In the genomic region with DNA sequence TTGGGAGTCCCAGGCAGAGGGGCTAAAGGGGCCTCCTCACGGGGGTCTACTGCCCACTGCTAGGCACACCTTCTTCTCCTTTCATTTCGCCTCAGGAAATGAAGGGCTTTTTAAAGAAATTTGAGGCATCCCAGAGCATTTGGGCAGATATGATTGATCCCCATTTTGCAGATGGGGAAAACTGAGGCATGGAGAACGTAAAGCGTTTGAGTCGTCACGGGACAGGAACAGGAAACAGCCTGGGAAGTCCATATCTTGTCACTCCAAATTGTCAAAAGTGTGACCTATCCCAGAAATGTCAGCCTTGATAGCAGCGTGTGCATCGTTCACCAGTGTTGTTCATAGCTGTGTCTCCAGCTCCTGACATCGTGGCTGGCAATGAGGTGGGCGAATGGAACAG, we compare ENCODE assay signal across 15 cellular contexts.
DNase-seq lines count a peak whose midpoint lies in the region; ATAC-seq, FAIRE-seq and TF ChIP-seq lines count a peak whose summit lies in the region.
"Had no signal": no experiment of that assay in that cellular context is flagged by ENCODE, and none has a peak within 500 bp of the region (broad histone marks: within the 10 kb centered on the region; RNA-seq: fewer than 3 reads in every experiment).

No MANE protein-coding gene starts in this region.

- no peaks in the 10 kb centered on the region for H3K9me1 ChIP-seq in K562 (ENCODE audit: control insufficient read depth, insufficient read depth, low read length)

- H3K27me3 ChIP-seq in BLaER1 (no peaks in the 10 kb centered on the region), K562 (ENCODE audit: control insufficient read depth in 2 of 2, insufficient read depth in 2 of 2, low read length in 2 of 2) (peaks cover 12 to 76% of the 10 kb centered on the region in 2 experiments; a peak in 3 of 5 replicates), right cardiac atrium (ENCODE audit: control insufficient read depth, insufficient read depth) (no peaks in the 10 kb centered on the region), skeletal muscle satellite cell (ENCODE audit: control insufficient read depth, insufficient read depth, low read length) (no peaks in the 10 kb centered on the region)

- in situ Hi-C loops in K562 (cut with MboI), result no loop called here

- TF ChIP-seq POLR2A in K562 (conservative IDR thresholded peaks at IDR 0.05), result no peak

- POLR2A ChIA-PET in K562 (lab: Yijun Ruan, JAX), result interaction anchor here (0.8 kb wide), 1 partner anchor 12 kb away, joined by 3 read pairs; no protein-coding TSS in a partner anchor

- TF ChIP-seq EP300 in K562 (IDR thresholded peaks at IDR 0.05; ENCODE audit: low read length), result no peak

- no peak for DNase-seq in K562 (ENCODE audit: extremely low read depth in 1 of 4, low spot score in 3 of 4)
- DNase-seq in right cardiac atrium, result no peak
- DNase-seq in NCI-H524 (lab: John Stamatoyannopoulos, UW), result no peak
- no peak for DNase-seq in AG08395 (ENCODE audit: low spot score)
- DNase-seq in HK-2 (ENCODE audit: unreplicated experiment), result no peak
- DNase-seq: cortex of kidney, glutamatergic neuron, KG1, NCI-H1105, RPMI8226 had no signal

- no peak for FAIRE-seq in K562 (lab: Jason Lieb, UNC)

- BruUV-seq in K562 (replicated peaks; lab: Mats Ljungman, UMichigan), result no TSS peak

- TF ChIP-seq RAD21 in K562 (CRISPR knock-in tag; conservative IDR thresholded peaks at IDR 0.05 in 1 of 2, IDR thresholded peaks at IDR 0.05 in 1 of 2), result no peak

- H3K79me2 ChIP-seq in K562 (ENCODE audit: control insufficient read depth, insufficient read depth, low read length), result no peaks in the 10 kb centered on the region

- H3K27ac ChIP-seq in BLaER1, result peak overlapping the region; percentile 54; the same call in 1 of the 2 replicates
- H3K27ac ChIP-seq in K562 (ENCODE audit: extremely low read depth, low read depth, low read length), result no peak overlapping the region
- H3K27ac ChIP-seq in right cardiac atrium (ENCODE audit: low read length), result peak overlapping the region; percentile 76
- H3K27ac ChIP-seq: HL-60 had no signal

- H3K4me1 ChIP-seq in BLaER1, result peaks cover 71% of the 10 kb centered on the region
- no peaks in the 10 kb centered on the region for H3K4me1 ChIP-seq in K562 (replicated peaks in 1 of 2; ENCODE audit: control insufficient read depth in 2 of 2, insufficient read depth in 2 of 2, low read length in 2 of 2)
- H3K4me1 ChIP-seq in right cardiac atrium (ENCODE audit: control insufficient read depth, insufficient read depth, low read length), result peaks cover 63% of the 10 kb centered on the region
- H3K4me1 ChIP-seq in skeletal muscle satellite cell (ENCODE audit: control insufficient read depth, insufficient read depth, low read length), result peaks cover 27% of the 10 kb centered on the region

- no peak for TF ChIP-seq CTCF in K562 (IDR thresholded peaks at IDR 0.05 in 2 of 3, conservative IDR thresholded peaks at IDR 0.05 in 1 of 3; ENCODE audit: insufficient read depth in 2 of 3, low read depth in 1 of 3, low read length in 3 of 3)

- 2% methylated on average over 10 of the region's 10 CpGs for WGBS in K562 (ENCODE audit: insufficient coverage, low coverage, missing lambda C conversion rate)
- WGBS in right cardiac atrium, result 84% methylated on average over 10 of the region's 10 CpGs

- H2AFZ ChIP-seq in K562 (ENCODE audit: low read depth, low read length), result no peak overlapping the region

- no peaks in the 10 kb centered on the region for H3K9me3 ChIP-seq in BLaER1
- no peaks in the 10 kb centered on the region for H3K9me3 ChIP-seq in K562 (replicated peaks; ENCODE audit: control insufficient read depth, insufficient read depth, low read depth, low read length)
- no peaks in the 10 kb centered on the region for H3K9me3 ChIP-seq in right cardiac atrium (ENCODE audit: control insufficient read depth, low read length)
- H3K9me3 ChIP-seq in skeletal muscle satellite cell (replicated peaks; ENCODE audit: low read length), result no peaks in the 10 kb centered on the region

- intact Hi-C loops in K562 (cut with micrococcal nuclease) (no loop called here), right cardiac atrium (cut with DNase I) (loop anchor here in 3 of 4 donors (5.0 to 10.0 kb wide), 4 partner anchors 105 to 245 kb away; no protein-coding TSS in a partner anchor)

- peaks cover 73% of the 10 kb centered on the region for H4K20me1 ChIP-seq in BLaER1
- H4K20me1 ChIP-seq in K562 (replicated peaks; ENCODE audit: control insufficient read depth, insufficient read depth, low read length), result peaks cover 4% of the 10 kb centered on the region; the same call in 1 of the 2 replicates

- H3K9ac ChIP-seq in BLaER1 (peak overlapping the region; percentile 51; the same call in 1 of the 2 replicates), K562 (ENCODE audit: insufficient read depth in 1 of 2, low read depth in 2 of 2, low read length in 2 of 2) (no peak overlapping the region), skeletal muscle satellite cell (ENCODE audit: low read depth, low read length) (peak overlapping the region; percentile 1)

- no peak overlapping the region for H3K4me3 ChIP-seq in BLaER1
- no peak overlapping the region for H3K4me3 ChIP-seq in K562
- H3K4me3 ChIP-seq in right cardiac atrium (ENCODE audit: low read length), result no peak overlapping the region
- H3K4me3 ChIP-seq in skeletal muscle satellite cell (ENCODE audit: low read length), result no peak overlapping the region

- H3K36me3 ChIP-seq in BLaER1 (peaks cover 5% of the 10 kb centered on the region; the same call in 1 of the 2 replicates), K562 (ENCODE audit: control insufficient read depth, insufficient read depth, low read length) (no peaks in the 10 kb centered on the region), skeletal muscle satellite cell (ENCODE audit: insufficient read depth, low read length) (no peaks in the 10 kb centered on the region)

- H3K4me2 ChIP-seq in BLaER1 (peak overlapping the region; percentile 66; the same call in 1 of the 2 replicates), K562 (ENCODE audit: insufficient read depth, low read length) (no peak overlapping the region), skeletal muscle satellite cell (ENCODE audit: low read length) (no peak overlapping the region)

- ATAC-seq in K562, result no peak
- no peak for ATAC-seq in right cardiac atrium
- no peak for ATAC-seq in activated CD4-positive, CD25-positive, alpha-beta regulatory T cell treated with anti-CD3 and anti-CD28 coated beads, Interleukin-2, amount 50 U/mL, for 24 hours
- ATAC-seq: stimulated activated effector memory CD8-positive, alpha-beta T cell treated with anti-CD3 and anti-CD28 coated beads, Interleukin-12 subunit alpha, Interleukin-12 subunit beta, amount 100 ng/mL, for 72 hours had no signal

- CTCF ChIA-PET in K562 (lab: Yijun Ruan, JAX; ENCODE audit: low intra/inter-chr PET ratio), result no interaction called here

TF ChIP-seq in K562, 482 proteins besides CTCF, POLR2A, EP300 and RAD21:
- peak; percentile 68 for TF ChIP-seq RBM25 (IDR thresholded peaks at IDR 0.05; ENCODE audit: low read depth, low read length, severe bottlenecking)
- TF ChIP-seq ZBTB1 (CRISPR knock-in tag; IDR thresholded peaks at IDR 0.05; ENCODE audit: borderline replicate concordance, low read depth), result no peak
TF ChIP-seq in K562: peak in this region for 1.

Comparison
In these comparisons a context has a peak if more than half of its experiments do, and no peak if none do; other contexts are left out.
1. H3K9ac ChIP-seq: peak in BLaER1 (single experiment) and skeletal muscle satellite cell (single experiment); none in K562 (0 of 2).